In genomic region chr11:45048870-45049825, GRCh38 we compare ENCODE assay signal across 13 cellular contexts.
A peak's percentile ranks its signal among the peaks of the same experiment; 100 is the strongest.
DNase-seq lines count a peak whose midpoint lies in the region; ATAC-seq and TF ChIP-seq lines count a peak whose summit lies in the region.
"Had no signal": no experiment of that assay in that cellular context is flagged by ENCODE, and none has a peak within 500 bp of the region (broad histone marks: within the 10 kb centered on the region; RNA-seq: fewer than 3 reads in every experiment).

No MANE protein-coding gene starts in this region.

- DNase-seq in activated naive CD4-positive, alpha-beta T cell treated with anti-CD3 and anti-CD28 coated beads, Interleukin-2, amount 50 U/mL, for 72 hours (ENCODE audit: low spot score in 2 of 2), result no peak
- DNase-seq in activated naive CD4-positive, alpha-beta T cell treated with anti-CD3 and anti-CD28 coated beads, Interleukin-2, amount 10 ng/mL, durations not matched to agents 7 days and 5 days, result no peak
- DNase-seq in SK-N-SH (peak; percentile 79), left ventricle myocardium superior (no peak), ureter (ENCODE audit: low spot score) (peak; percentile 58), T-helper 1 cell (no peak)
- no peak for DNase-seq in stimulated activated naive CD4-positive, alpha-beta T cell treated with Interleukin-2 at 50 U/mL for 16 hours (lab: John Stamatoyannopoulos, UW)
- DNase-seq: central memory CD4-positive, alpha-beta T cell; SIG-M5; stimulated activated CD4-positive, alpha-beta T cell treated with anti-CD3 and anti-CD28 coated beads, Interleukin-4, amount 100 ng/mL, for 4 hours had no signal

- peaks cover 10 to 22% of the 10 kb centered on the region in 2 experiments for H3K4me1 ChIP-seq in SK-N-SH (ENCODE audit: control insufficient read depth in 1 of 2, insufficient read depth in 2 of 2, low read depth in 1 of 2, low read length in 1 of 2)

- H3K27ac ChIP-seq in SK-N-SH (ENCODE audit: low read depth in 2 of 2, low read length in 1 of 2), result peak overlapping the region in 1 of 2 experiments; percentile 61; a peak in 2 of 4 replicates

- 34% methylated on average over 23 of the region's 23 CpGs for WGBS in SK-N-SH (ENCODE audit: low lambda C conversion rate)

- no peaks in the 10 kb centered on the region for H3K9me3 Mint-ChIP-seq in activated naive CD4-positive, alpha-beta T cell treated with anti-CD3 and anti-CD28 coated beads, Interleukin-2, amount 50 U/mL, for 72 hours
- H3K9me3 Mint-ChIP-seq in activated naive CD4-positive, alpha-beta T cell treated with anti-CD3 and anti-CD28 coated beads, Interleukin-2, amount 10 ng/mL, durations not matched to agents 7 days and 5 days, result no peaks in the 10 kb centered on the region
- H3K9me3 Mint-ChIP-seq: activated T-helper 2 cell treated with anti-CD3 and anti-CD28 coated beads, Interferon-gamma antibody, Interleukin-2, Interleukin-4, amounts not matched to agents 10 μg/mL and 5 μg/mL and 100 μg/mL, durations not matched to agents 14 hours and 24 hours and 36 hours had no signal

- H3K27ac Mint-ChIP-seq in activated naive CD4-positive, alpha-beta T cell treated with anti-CD3 and anti-CD28 coated beads, Interleukin-2, amount 50 U/mL, for 72 hours, result peak overlapping the region; percentile 24 to 48
- no peak overlapping the region for H3K27ac Mint-ChIP-seq in activated naive CD4-positive, alpha-beta T cell treated with anti-CD3 and anti-CD28 coated beads, Interleukin-2, amount 10 ng/mL, durations not matched to agents 7 days and 5 days
- H3K27ac Mint-ChIP-seq: activated T-helper 2 cell treated with anti-CD3 and anti-CD28 coated beads, Interferon-gamma antibody, Interleukin-2, Interleukin-4, amounts not matched to agents 10 μg/mL and 5 μg/mL and 100 μg/mL, durations not matched to agents 14 hours and 24 hours and 36 hours had no signal

- no peaks in the 10 kb centered on the region for H4K20me1 ChIP-seq in SK-N-SH (ENCODE audit: insufficient read depth)

- peak in 1 of 2 experiments; percentile 92; a peak in 2 of 4 replicates for TF ChIP-seq EP300 in SK-N-SH (IDR thresholded peaks at IDR 0.05; ENCODE audit: borderline replicate concordance in 1 of 2, low read depth in 1 of 2, low read length in 1 of 2)

- ATAC-seq in activated naive CD4-positive, alpha-beta T cell treated with anti-CD3 and anti-CD28 coated beads, Interleukin-2, amount 50 U/mL, for 72 hours, result no peak
- ATAC-seq in left ventricle myocardium superior, result peak; percentile 70
- ATAC-seq in HG02759 (IDR thresholded peaks at IDR 0.05; ENCODE audit: unreplicated experiment), result no peak
- ATAC-seq: activated CD4-positive, CD25-positive, alpha-beta regulatory T cell treated with anti-CD3 and anti-CD28 coated beads, Interleukin-2, amount 50 U/mL, for 24 hours had no signal

- no peaks in the 10 kb centered on the region for H3K36me3 ChIP-seq in SK-N-SH (replicated peaks in 1 of 2; ENCODE audit: control insufficient read depth in 1 of 2, insufficient read depth in 2 of 2, low read length in 1 of 2)

- no peak overlapping the region for H3K9ac ChIP-seq in SK-N-SH

- H3K27me3 ChIP-seq in SK-N-SH (ENCODE audit: insufficient read depth), result peaks cover 10% of the 10 kb centered on the region; the same call in 1 of the 2 replicates

- POLR2A ChIA-PET in SK-N-SH (lab: Yijun Ruan, JAX), result no interaction called here

- no peak overlapping the region for H3K4me3 Mint-ChIP-seq in activated naive CD4-positive, alpha-beta T cell treated with anti-CD3 and anti-CD28 coated beads, Interleukin-2, amount 10 ng/mL, durations not matched to agents 7 days and 5 days

- H3K4me2 ChIP-seq in SK-N-SH, result no peak overlapping the region

- H3K27me3 Mint-ChIP-seq in activated naive CD4-positive, alpha-beta T cell treated with anti-CD3 and anti-CD28 coated beads, Interleukin-2, amount 10 ng/mL, durations not matched to agents 7 days and 5 days, result peaks cover 12% of the 10 kb centered on the region

- no peaks in the 10 kb centered on the region for H3K9me2 ChIP-seq in SK-N-SH

- TF ChIP-seq CTCF in SK-N-SH (IDR thresholded peaks at IDR 0.05), result no peak

- H3F3A ChIP-seq in SK-N-SH (replicated peaks; ENCODE audit: insufficient read depth), result no peaks in the 10 kb centered on the region

- CTCF ChIA-PET in activated naive CD4-positive, alpha-beta T cell treated with anti-CD3 and anti-CD28 coated beads, Interleukin-2, amount 10 ng/mL, durations not matched to agents 7 days and 5 days (lab: Charles Lee), result interaction anchor here (1.4 kb wide), 1 partner anchor 56 kb away, joined by 4 read pairs; no protein-coding TSS in a partner anchor
- CTCF ChIA-PET in SK-N-SH (lab: Yijun Ruan, JAX), result interaction anchor here (0.6 to 5.2 kb wide), 8 partner anchors 23 to 432 kb away, joined by 3 to 28 read pairs (median 4); no protein-coding TSS in a partner anchor

- no peak overlapping the region; a peak in 1 of 4 replicates for H3K4me3 ChIP-seq in SK-N-SH (ENCODE audit: low read depth in 2 of 2, low read length in 1 of 2)

- H3K4me1 Mint-ChIP-seq in activated naive CD4-positive, alpha-beta T cell treated with anti-CD3 and anti-CD28 coated beads, Interleukin-2, amount 10 ng/mL, durations not matched to agents 7 days and 5 days, result peaks cover 2% of the 10 kb centered on the region

- H3K79me2 ChIP-seq in SK-N-SH (ENCODE audit: insufficient read depth), result no peaks in the 10 kb centered on the region

- no peaks in the 10 kb centered on the region for H3K9me3 ChIP-seq in SK-N-SH

- H2AFZ ChIP-seq in SK-N-SH (ENCODE audit: low read depth), result no peak overlapping the region

- no peak; the same call in 1 of the 2 replicates for TF ChIP-seq RAD21 in SK-N-SH (IDR thresholded peaks at IDR 0.05; ENCODE audit: low read length)

- intact Hi-C loops in left ventricle myocardium superior (cut with micrococcal nuclease), result no loop called here

- H3K36me3 Mint-ChIP-seq in activated naive CD4-positive, alpha-beta T cell treated with anti-CD3 and anti-CD28 coated beads, Interleukin-2, amount 50 U/mL, for 72 hours, result no peaks in the 10 kb centered on the region
- no peaks in the 10 kb centered on the region for H3K36me3 Mint-ChIP-seq in activated naive CD4-positive, alpha-beta T cell treated with anti-CD3 and anti-CD28 coated beads, Interleukin-2, amount 10 ng/mL, durations not matched to agents 7 days and 5 days

TF ChIP-seq in SK-N-SH, 30 proteins besides CTCF, POLR2A, EP300 and RAD21 (continues in another document):
- TF ChIP-seq REST (IDR thresholded peaks at IDR 0.05; ENCODE audit: low read depth, low read length), result no peak
- no peak for TF ChIP-seq FOSL2 (IDR thresholded peaks at IDR 0.05; ENCODE audit: borderline replicate concordance, low read depth)
- TF ChIP-seq CHD2 (IDR thresholded peaks at IDR 0.05; ENCODE audit: low read length, partially characterized antibody), result peak; percentile 79
- TF ChIP-seq POLR2AphosphoS5 (IDR thresholded peaks at IDR 0.05; ENCODE audit: low read depth, low read length), result no peak; the same call in 1 of the 2 replicates
- TF ChIP-seq USF1 (IDR thresholded peaks at IDR 0.05; ENCODE audit: borderline replicate concordance, low read depth), result no peak
- TF ChIP-seq, protein P1, sequence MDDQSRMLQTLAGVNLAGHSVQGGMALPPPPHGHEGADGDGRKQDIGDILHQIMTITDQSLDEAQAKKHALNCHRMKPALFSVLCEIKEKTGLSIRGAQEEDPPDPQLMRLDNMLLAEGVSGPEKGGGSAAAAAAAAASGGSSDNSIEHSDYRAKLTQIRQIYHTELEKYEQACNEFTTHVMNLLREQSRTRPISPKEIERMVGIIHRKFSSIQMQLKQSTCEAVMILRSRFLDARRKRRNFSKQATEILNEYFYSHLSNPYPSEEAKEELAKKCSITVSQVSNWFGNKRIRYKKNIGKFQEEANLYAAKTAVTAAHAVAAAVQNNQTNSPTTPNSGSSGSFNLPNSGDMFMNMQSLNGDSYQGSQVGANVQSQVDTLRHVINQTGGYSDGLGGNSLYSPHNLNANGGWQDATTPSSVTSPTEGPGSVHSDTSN (IDR thresholded peaks at IDR 0.05), result no peak
- peak; percentile 85 for TF ChIP-seq MXI1 (IDR thresholded peaks at IDR 0.05; ENCODE audit: low read depth, low read length)
- no peak for TF ChIP-seq MEF2A (IDR thresholded peaks at IDR 0.05; ENCODE audit: borderline replicate concordance, low read depth)
- TF ChIP-seq RCOR1 (IDR thresholded peaks at IDR 0.05; ENCODE audit: low read length), result peak; percentile 99
- TF ChIP-seq EZH2phosphoT487 (IDR thresholded peaks at IDR 0.05; ENCODE audit: borderline replicate concordance, low read depth), result no peak
- no peak for TF ChIP-seq SMC3 (IDR thresholded peaks at IDR 0.05; ENCODE audit: low read depth, low read length)
- no peak for TF ChIP-seq JUND (IDR thresholded peaks at IDR 0.05)

Comparison
In these comparisons a context has a peak if more than half of its experiments do, and no peak if none do; other contexts are left out.
1. DNase-seq: peak in SK-N-SH (single experiment) and ureter (single experiment); none in activated naive CD4-positive, alpha-beta T cell treated with anti-CD3 and anti-CD28 coated beads, Interleukin-2, amount 50 U/mL, for 72 hours (0 of 2), activated naive CD4-positive, alpha-beta T cell treated with anti-CD3 and anti-CD28 coated beads, Interleukin-2, amount 10 ng/mL, durations not matched to agents 7 days and 5 days (single experiment), left ventricle myocardium superior (single experiment), T-helper 1 cell (0 of 5) and stimulated activated naive CD4-positive, alpha-beta T cell treated with Interleukin-2 at 50 U/mL for 16 hours (single experiment).